ENCODE assay signal across 12 cellular contexts in the genomic region with DNA sequence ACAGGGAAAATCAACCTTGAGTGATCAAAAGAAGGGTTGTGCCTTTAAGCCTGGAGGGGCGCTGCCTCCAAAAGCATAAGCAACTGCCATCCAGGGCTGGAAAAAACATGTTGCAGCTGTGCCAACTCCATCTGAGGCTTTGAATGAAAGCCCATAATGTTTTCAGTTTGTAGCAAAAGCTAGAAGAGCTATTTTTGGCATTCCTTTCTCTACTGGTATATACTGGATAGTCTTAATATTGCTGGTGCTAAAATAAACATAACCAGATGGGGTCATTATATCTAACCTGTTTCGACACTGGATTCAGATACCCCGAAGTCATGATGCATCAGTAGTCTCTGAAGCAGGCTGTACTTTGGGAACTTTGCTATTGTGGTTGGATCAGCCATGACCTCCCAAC. TPM values are rescaled to one million over a fixed set of nuclear protein-coding genes. Genes with fewer than 3 reads are reported as not detected.
DNase-seq lines count a peak whose midpoint lies in the region; ATAC-seq and TF ChIP-seq lines count a peak whose summit lies in the region.
"Had no signal": no experiment of that assay in that cellular context is flagged by ENCODE, and none has a peak within 500 bp of the region (broad histone marks: within the 10 kb centered on the region; RNA-seq: fewer than 3 reads in every experiment).

No MANE protein-coding gene starts in this region.

- no peak overlapping the region for H3K23ac ChIP-seq in mesendoderm (ENCODE audit: low read length)

- intact Hi-C loops in right cardiac atrium (cut with DNase I), result no loop called here
- intact Hi-C loops in left ventricle myocardium inferior (cut with micrococcal nuclease), result no loop called here
- intact Hi-C loops in uterus (cut with DNase I; ENCODE audit: low total_unique reads), result no loop called here

- H3K9me3 ChIP-seq in right cardiac atrium (ENCODE audit: control insufficient read depth, low read length) (no peaks in the 10 kb centered on the region), left ventricle myocardium inferior (replicated peaks) (no peaks in the 10 kb centered on the region), uterus (no peaks in the 10 kb centered on the region)
- H3K9me3 ChIP-seq: BE2C had no signal

- H3K27me3 Mint-ChIP-seq in chondrocyte (ENCODE audit: low read depth), result no peaks in the 10 kb centered on the region
- H3K27me3 Mint-ChIP-seq: activated naive CD8-positive, alpha-beta T cell; stimulated activated naive CD8-positive, alpha-beta T cell treated with anti-CD3 and anti-CD28 coated beads, Interleukin-15, Interleukin-2, amounts not matched to agents 100 ng/mL and 50 ng/mL, for 24 hours had no signal

- ATAC-seq in right cardiac atrium (peak in 1 of 2 donors; percentile 15), HG03432 (IDR thresholded peaks at IDR 0.05; ENCODE audit: unreplicated experiment) (no peak), GM18861 (IDR thresholded peaks at IDR 0.05; ENCODE audit: unreplicated experiment) (no peak)

- H3K4me3 ChIP-seq in right cardiac atrium (ENCODE audit: low read length) (no peak overlapping the region), left ventricle myocardium inferior (no peak overlapping the region), mesendoderm (ENCODE audit: low read length) (no peak overlapping the region), uterus (no peak overlapping the region)

- no peak overlapping the region for H3K4ac ChIP-seq in mesendoderm (ENCODE audit: low read depth, low read length)

- H3K36me3 ChIP-seq in left ventricle myocardium inferior (no peaks in the 10 kb centered on the region), mesendoderm (ENCODE audit: control insufficient read depth, insufficient read depth, low read length) (no peaks in the 10 kb centered on the region), uterus (no peaks in the 10 kb centered on the region)
- H3K36me3 ChIP-seq: BE2C had no signal

- H3K4me2 ChIP-seq in mesendoderm (ENCODE audit: low read length), result no peak overlapping the region

- DNase-seq in right cardiac atrium (peak; percentile 24 to 74 (median 61)), left ventricle myocardium inferior (no peak), chondrocyte (ENCODE audit: low spot score) (no peak), mesendoderm (no peak), uterus (no peak), NCI-H2107 (lab: John Stamatoyannopoulos, UW) (no peak)
- DNase-seq: activated CD4-positive, CD25-positive, alpha-beta regulatory T cell; BE2C had no signal

- no peaks in the 10 kb centered on the region for H3K79me1 ChIP-seq in mesendoderm (ENCODE audit: low read length)

- peak overlapping the region; percentile 73 for H3K27ac Mint-ChIP-seq in chondrocyte (ENCODE audit: unreplicated experiment)
- H3K27ac Mint-ChIP-seq: activated naive CD8-positive, alpha-beta T cell; stimulated activated naive CD8-positive, alpha-beta T cell treated with anti-CD3 and anti-CD28 coated beads, Interleukin-15, Interleukin-2, amounts not matched to agents 100 ng/mL and 50 ng/mL, for 24 hours had no signal

- H3K4me3 Mint-ChIP-seq in chondrocyte (ENCODE audit: unreplicated experiment), result no peak overlapping the region
- H3K4me3 Mint-ChIP-seq: activated naive CD8-positive, alpha-beta T cell; stimulated activated naive CD8-positive, alpha-beta T cell treated with anti-CD3 and anti-CD28 coated beads, Interleukin-15, Interleukin-2, amounts not matched to agents 100 ng/mL and 50 ng/mL, for 24 hours had no signal

- H3K18ac ChIP-seq in mesendoderm (ENCODE audit: low read length), result no peak overlapping the region

- H4K8ac ChIP-seq in mesendoderm (ENCODE audit: low read depth, low read length), result no peak overlapping the region

- no peak overlapping the region for H2BK120ac ChIP-seq in mesendoderm (ENCODE audit: low read depth, low read length)

- H3K56ac ChIP-seq in mesendoderm (ENCODE audit: low read length), result peak overlapping the region; percentile 17

- H4K5ac ChIP-seq in mesendoderm (ENCODE audit: low read length), result no peak overlapping the region

- TF ChIP-seq POLR2A in uterus (IDR thresholded peaks at IDR 0.05), result no peak

- peaks cover 8% of the 10 kb centered on the region for H3K36me3 Mint-ChIP-seq in chondrocyte (ENCODE audit: low read depth)

- no peaks in the 10 kb centered on the region for H3K27me3 ChIP-seq in right cardiac atrium (ENCODE audit: control insufficient read depth, insufficient read depth)
- no peaks in the 10 kb centered on the region for H3K27me3 ChIP-seq in left ventricle myocardium inferior (ENCODE audit: low read depth)
- H3K27me3 ChIP-seq in mesendoderm (ENCODE audit: insufficient read depth, low read length, poor library complexity), result no peaks in the 10 kb centered on the region
- no peaks in the 10 kb centered on the region for H3K27me3 ChIP-seq in uterus
- H3K27me3 ChIP-seq: BE2C had no signal

- 56% methylated on average over 3 of the region's 3 CpGs for WGBS in right cardiac atrium
- no CpG with 5 or more reads among the region's 3 CpGs for WGBS in mesendoderm (ENCODE audit: extremely low coverage, insufficient coverage, low lambda C conversion rate)

- no peak overlapping the region for H3K27ac ChIP-seq in right cardiac atrium (ENCODE audit: low read length)
- H3K27ac ChIP-seq in left ventricle myocardium inferior (replicated peaks), result no peak overlapping the region
- H3K27ac ChIP-seq in mesendoderm (ENCODE audit: low read depth, low read length), result no peak overlapping the region
- peak overlapping the region; percentile 7 to 24 for H3K27ac ChIP-seq in uterus

- H2AK5ac ChIP-seq in mesendoderm (ENCODE audit: low read length), result no peak overlapping the region

- no peak overlapping the region for H2BK5ac ChIP-seq in mesendoderm (ENCODE audit: low read length)

- no peak overlapping the region for H3K9ac ChIP-seq in mesendoderm (ENCODE audit: low read length)

- H3K4me1 ChIP-seq in right cardiac atrium (ENCODE audit: control insufficient read depth, insufficient read depth, low read length) (peaks cover 6% of the 10 kb centered on the region), left ventricle myocardium inferior (peaks cover 29% of the 10 kb centered on the region), mesendoderm (ENCODE audit: control insufficient read depth, low read depth, low read length) (no peaks in the 10 kb centered on the region), uterus (peaks cover 0 to 3% of the 10 kb centered on the region in 2 donors)
- H3K4me1 ChIP-seq: BE2C had no signal

- H2BK15ac ChIP-seq in mesendoderm (replicated peaks; ENCODE audit: low read depth), result no peak overlapping the region

- TF ChIP-seq CTCF in left ventricle myocardium inferior (IDR thresholded peaks at IDR 0.05; ENCODE audit: borderline replicate concordance), result no peak
- peak; percentile 65 for TF ChIP-seq CTCF in chondrocyte (IDR thresholded peaks at IDR 0.05)
- TF ChIP-seq CTCF in uterus (IDR thresholded peaks at IDR 0.05), result no peak

- H3K79me2 ChIP-seq in mesendoderm (ENCODE audit: control insufficient read depth, insufficient read depth, low read length), result no peaks in the 10 kb centered on the region

- peaks cover 80% of the 10 kb centered on the region for H3K4me1 Mint-ChIP-seq in chondrocyte (ENCODE audit: low read depth)

- H3K9me3 Mint-ChIP-seq in chondrocyte (ENCODE audit: low read depth), result no peaks in the 10 kb centered on the region
- H3K9me3 Mint-ChIP-seq: stimulated activated naive CD8-positive, alpha-beta T cell treated with anti-CD3 and anti-CD28 coated beads, Interleukin-15, Interleukin-2, amounts not matched to agents 100 ng/mL and 50 ng/mL, for 24 hours had no signal

RNA-seq across cellular contexts. Expression of a gene that starts 25.1 kb away (rescaled TPM):
- 10 to 100 TPM; 27.1 to 43.7 (median 33.9) TPM for total RNA-seq in right cardiac atrium
- 15.4 TPM for polyA plus RNA-seq in right cardiac atrium
- total RNA-seq in left ventricle myocardium inferior, result 30.6 TPM
- total RNA-seq in chondrocyte, result 88.1 to 100 TPM (median 99.0 TPM) in 3 replicates
- 8.1 TPM for polyA plus RNA-seq in mesendoderm (2013, experiment 1 of 2)
- polyA plus RNA-seq in mesendoderm (2013, experiment 2 of 2), result 8.6 TPM
- total RNA-seq in uterus, result 10 to 100 TPM; 17.4 to 78.5 (median 32.4) TPM

Comparison
In these comparisons a context has a peak if more than half of its experiments do, and no peak if none do; other contexts are left out.
1. DNase-seq: peak in right cardiac atrium (3 of 3); none in left ventricle myocardium inferior (single experiment), chondrocyte (single experiment), mesendoderm (single experiment), uterus (0 of 2) and NCI-H2107 (single experiment).
2. H3K27ac ChIP-seq: peak in uterus (2 of 2); none in right cardiac atrium (single experiment), left ventricle myocardium inferior (single experiment) and mesendoderm (single experiment).